1 cellular context compared by ENCODE assay signal in the genomic region with DNA sequence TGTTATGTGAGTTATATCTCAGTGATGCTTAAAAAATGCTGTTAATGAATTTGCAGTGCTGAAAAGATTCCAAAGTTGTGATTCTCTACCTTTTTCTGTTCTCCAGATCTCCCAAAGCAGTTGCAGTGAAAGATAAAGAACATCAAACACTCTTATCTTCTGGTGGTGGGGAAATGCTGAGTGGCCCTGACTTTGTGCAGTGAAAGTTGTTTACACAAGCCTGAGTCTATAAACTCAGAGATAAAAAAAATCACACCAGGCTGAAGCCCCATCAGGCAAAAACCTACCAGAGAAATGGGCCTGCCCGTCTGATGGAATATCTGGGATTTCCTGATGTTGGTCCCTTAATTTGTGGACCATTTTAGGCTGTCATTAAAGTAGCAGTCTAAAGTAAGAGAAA.
TF ChIP-seq lines count a peak whose summit lies in the region.

No MANE protein-coding gene starts in this region.

TF ChIP-seq in HepG2, 621 proteins besides CTCF, POLR2A, EP300 and RAD21 (continued from another document and continues in another):
- TF ChIP-seq, protein P1, sequence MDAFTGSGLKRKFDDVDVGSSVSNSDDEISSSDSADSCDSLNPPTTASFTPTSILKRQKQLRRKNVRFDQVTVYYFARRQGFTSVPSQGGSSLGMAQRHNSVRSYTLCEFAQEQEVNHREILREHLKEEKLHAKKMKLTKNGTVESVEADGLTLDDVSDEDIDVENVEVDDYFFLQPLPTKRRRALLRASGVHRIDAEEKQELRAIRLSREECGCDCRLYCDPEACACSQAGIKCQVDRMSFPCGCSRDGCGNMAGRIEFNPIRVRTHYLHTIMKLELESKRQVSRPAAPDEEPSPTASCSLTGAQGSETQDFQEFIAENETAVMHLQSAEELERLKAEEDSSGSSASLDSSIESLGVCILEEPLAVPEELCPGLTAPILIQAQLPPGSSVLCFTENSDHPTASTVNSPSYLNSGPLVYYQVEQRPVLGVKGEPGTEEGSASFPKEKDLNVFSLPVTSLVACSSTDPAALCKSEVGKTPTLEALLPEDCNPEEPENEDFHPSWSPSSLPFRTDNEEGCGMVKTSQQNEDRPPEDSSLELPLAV (CRISPR knock-in tag; conservative IDR thresholded peaks at IDR 0.05; ENCODE audit: low read depth): no peak
- no peak for TF ChIP-seq ZNF383 (CRISPR knock-in tag; IDR thresholded peaks at IDR 0.05; ENCODE audit: borderline replicate concordance)
- no peak for TF ChIP-seq ZNF326 (CRISPR knock-in tag; IDR thresholded peaks at IDR 0.05; ENCODE audit: borderline replicate concordance)
- TF ChIP-seq, protein P2, sequence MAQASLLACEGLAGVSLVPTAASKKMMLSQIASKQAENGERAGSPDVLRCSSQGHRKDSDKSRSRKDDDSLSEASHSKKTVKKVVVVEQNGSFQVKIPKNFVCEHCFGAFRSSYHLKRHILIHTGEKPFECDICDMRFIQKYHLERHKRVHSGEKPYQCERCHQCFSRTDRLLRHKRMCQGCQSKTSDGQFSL (CRISPR knock-in tag; IDR thresholded peaks at IDR 0.05): no peak
- TF ChIP-seq, protein P3, sequence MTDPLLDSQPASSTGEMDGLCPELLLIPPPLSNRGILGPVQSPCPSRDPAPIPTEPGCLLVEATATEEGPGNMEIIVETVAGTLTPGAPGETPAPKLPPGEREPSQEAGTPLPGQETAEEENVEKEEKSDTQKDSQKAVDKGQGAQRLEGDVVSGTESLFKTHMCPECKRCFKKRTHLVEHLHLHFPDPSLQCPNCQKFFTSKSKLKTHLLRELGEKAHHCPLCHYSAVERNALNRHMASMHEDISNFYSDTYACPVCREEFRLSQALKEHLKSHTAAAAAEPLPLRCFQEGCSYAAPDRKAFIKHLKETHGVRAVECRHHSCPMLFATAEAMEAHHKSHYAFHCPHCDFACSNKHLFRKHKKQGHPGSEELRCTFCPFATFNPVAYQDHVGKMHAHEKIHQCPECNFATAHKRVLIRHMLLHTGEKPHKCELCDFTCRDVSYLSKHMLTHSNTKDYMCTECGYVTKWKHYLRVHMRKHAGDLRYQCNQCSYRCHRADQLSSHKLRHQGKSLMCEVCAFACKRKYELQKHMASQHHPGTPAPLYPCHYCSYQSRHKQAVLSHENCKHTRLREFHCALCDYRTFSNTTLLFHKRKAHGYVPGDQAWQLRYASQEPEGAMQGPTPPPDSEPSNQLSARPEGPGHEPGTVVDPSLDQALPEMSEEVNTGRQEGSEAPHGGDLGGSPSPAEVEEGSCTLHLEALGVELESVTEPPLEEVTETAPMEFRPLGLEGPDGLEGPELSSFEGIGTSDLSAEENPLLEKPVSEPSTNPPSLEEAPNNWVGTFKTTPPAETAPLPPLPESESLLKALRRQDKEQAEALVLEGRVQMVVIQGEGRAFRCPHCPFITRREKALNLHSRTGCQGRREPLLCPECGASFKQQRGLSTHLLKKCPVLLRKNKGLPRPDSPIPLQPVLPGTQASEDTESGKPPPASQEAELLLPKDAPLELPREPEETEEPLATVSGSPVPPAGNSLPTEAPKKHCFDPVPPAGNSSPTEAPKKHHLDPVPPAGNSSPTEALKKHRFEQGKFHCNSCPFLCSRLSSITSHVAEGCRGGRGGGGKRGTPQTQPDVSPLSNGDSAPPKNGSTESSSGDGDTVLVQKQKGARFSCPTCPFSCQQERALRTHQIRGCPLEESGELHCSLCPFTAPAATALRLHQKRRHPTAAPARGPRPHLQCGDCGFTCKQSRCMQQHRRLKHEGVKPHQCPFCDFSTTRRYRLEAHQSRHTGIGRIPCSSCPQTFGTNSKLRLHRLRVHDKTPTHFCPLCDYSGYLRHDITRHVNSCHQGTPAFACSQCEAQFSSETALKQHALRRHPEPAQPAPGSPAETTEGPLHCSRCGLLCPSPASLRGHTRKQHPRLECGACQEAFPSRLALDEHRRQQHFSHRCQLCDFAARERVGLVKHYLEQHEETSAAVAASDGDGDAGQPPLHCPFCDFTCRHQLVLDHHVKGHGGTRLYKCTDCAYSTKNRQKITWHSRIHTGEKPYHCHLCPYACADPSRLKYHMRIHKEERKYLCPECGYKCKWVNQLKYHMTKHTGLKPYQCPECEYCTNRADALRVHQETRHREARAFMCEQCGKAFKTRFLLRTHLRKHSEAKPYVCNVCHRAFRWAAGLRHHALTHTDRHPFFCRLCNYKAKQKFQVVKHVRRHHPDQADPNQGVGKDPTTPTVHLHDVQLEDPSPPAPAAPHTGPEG (CRISPR knock-in tag; IDR thresholded peaks at IDR 0.05): no peak
- TF ChIP-seq GABPB1 (CRISPR knock-in tag; IDR thresholded peaks at IDR 0.05): no peak
- TF ChIP-seq ZNF264 (CRISPR knock-in tag; IDR thresholded peaks at IDR 0.05): no peak
- TF ChIP-seq, protein P4, sequence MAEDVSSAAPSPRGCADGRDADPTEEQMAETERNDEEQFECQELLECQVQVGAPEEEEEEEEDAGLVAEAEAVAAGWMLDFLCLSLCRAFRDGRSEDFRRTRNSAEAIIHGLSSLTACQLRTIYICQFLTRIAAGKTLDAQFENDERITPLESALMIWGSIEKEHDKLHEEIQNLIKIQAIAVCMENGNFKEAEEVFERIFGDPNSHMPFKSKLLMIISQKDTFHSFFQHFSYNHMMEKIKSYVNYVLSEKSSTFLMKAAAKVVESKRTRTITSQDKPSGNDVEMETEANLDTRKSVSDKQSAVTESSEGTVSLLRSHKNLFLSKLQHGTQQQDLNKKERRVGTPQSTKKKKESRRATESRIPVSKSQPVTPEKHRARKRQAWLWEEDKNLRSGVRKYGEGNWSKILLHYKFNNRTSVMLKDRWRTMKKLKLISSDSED (CRISPR knock-in tag; IDR thresholded peaks at IDR 0.05): no peak
- TF ChIP-seq CBX2 (IDR thresholded peaks at IDR 0.05; ENCODE audit: low read depth, low read length): no peak
- TF ChIP-seq CBX2 (CRISPR knock-in tag; IDR thresholded peaks at IDR 0.05; ENCODE audit: low read depth): no peak
- no peak for TF ChIP-seq GPN1 (CRISPR knock-in tag; IDR thresholded peaks at IDR 0.05; ENCODE audit: borderline replicate concordance)
- no peak for TF ChIP-seq PAX8 (CRISPR knock-in tag; IDR thresholded peaks at IDR 0.05; ENCODE audit: borderline replicate concordance)
- TF ChIP-seq, protein P5, sequence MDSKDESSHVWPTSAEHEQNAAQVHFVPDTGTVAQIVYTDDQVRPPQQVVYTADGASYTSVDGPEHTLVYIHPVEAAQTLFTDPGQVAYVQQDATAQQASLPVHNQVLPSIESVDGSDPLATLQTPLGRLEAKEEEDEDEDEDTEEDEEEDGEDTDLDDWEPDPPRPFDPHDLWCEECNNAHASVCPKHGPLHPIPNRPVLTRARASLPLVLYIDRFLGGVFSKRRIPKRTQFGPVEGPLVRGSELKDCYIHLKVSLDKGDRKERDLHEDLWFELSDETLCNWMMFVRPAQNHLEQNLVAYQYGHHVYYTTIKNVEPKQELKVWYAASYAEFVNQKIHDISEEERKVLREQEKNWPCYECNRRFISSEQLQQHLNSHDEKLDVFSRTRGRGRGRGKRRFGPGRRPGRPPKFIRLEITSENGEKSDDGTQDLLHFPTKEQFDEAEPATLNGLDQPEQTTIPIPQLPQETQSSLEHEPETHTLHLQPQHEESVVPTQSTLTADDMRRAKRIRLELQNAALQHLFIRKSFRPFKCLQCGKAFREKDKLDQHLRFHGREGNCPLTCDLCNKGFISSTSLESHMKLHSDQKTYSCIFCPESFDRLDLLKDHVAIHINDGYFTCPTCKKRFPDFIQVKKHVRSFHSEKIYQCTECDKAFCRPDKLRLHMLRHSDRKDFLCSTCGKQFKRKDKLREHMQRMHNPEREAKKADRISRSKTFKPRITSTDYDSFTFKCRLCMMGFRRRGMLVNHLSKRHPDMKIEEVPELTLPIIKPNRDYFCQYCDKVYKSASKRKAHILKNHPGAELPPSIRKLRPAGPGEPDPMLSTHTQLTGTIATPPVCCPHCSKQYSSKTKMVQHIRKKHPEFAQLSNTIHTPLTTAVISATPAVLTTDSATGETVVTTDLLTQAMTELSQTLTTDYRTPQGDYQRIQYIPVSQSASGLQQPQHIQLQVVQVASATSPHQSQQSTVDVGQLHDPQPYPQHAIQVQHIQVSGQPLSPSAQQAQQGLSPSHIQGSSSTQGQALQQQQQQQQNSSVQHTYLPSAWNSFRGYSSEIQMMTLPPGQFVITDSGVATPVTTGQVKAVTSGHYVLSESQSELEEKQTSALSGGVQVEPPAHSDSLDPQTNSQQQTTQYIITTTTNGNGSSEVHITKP (CRISPR knock-in tag; IDR thresholded peaks at IDR 0.05; ENCODE audit: low read depth): peak; percentile 56; the same call in 1 of the 2 replicates
- TF ChIP-seq, protein P6, sequence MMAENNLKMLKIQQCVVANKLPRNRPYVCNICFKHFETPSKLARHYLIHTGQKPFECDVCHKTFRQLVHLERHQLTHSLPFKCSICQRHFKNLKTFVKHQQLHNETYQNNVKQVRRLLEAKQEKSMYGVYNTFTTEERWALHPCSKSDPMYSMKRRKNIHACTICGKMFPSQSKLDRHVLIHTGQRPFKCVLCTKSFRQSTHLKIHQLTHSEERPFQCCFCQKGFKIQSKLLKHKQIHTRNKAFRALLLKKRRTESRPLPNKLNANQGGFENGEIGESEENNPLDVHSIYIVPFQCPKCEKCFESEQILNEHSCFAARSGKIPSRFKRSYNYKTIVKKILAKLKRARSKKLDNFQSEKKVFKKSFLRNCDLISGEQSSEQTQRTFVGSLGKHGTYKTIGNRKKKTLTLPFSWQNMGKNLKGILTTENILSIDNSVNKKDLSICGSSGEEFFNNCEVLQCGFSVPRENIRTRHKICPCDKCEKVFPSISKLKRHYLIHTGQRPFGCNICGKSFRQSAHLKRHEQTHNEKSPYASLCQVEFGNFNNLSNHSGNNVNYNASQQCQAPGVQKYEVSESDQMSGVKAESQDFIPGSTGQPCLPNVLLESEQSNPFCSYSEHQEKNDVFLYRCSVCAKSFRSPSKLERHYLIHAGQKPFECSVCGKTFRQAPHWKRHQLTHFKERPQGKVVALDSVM (CRISPR knock-in tag; IDR thresholded peaks at IDR 0.05): no peak
- peak; percentile 43; the same call in 1 of the 2 replicates for TF ChIP-seq ZNF556 (CRISPR knock-in tag; IDR thresholded peaks at IDR 0.05; ENCODE audit: borderline replicate concordance)
- TF ChIP-seq ZNF18 (CRISPR knock-in tag; IDR thresholded peaks at IDR 0.05; ENCODE audit: insufficient replicate concordance): no peak
- no peak for TF ChIP-seq ZNF878 (CRISPR knock-in tag; IDR thresholded peaks at IDR 0.05)
- TF ChIP-seq MYPOP (CRISPR knock-in tag; IDR thresholded peaks at IDR 0.05): no peak
- no peak for TF ChIP-seq NBN (conservative IDR thresholded peaks at IDR 0.05)
- TF ChIP-seq ZNF17 (CRISPR knock-in tag; IDR thresholded peaks at IDR 0.05): no peak
- TF ChIP-seq MEIS1 (CRISPR knock-in tag; IDR thresholded peaks at IDR 0.05; ENCODE audit: borderline replicate concordance): no peak
- no peak for TF ChIP-seq SNAPC5 (CRISPR knock-in tag; IDR thresholded peaks at IDR 0.05; ENCODE audit: borderline replicate concordance)
- TF ChIP-seq, protein P7, sequence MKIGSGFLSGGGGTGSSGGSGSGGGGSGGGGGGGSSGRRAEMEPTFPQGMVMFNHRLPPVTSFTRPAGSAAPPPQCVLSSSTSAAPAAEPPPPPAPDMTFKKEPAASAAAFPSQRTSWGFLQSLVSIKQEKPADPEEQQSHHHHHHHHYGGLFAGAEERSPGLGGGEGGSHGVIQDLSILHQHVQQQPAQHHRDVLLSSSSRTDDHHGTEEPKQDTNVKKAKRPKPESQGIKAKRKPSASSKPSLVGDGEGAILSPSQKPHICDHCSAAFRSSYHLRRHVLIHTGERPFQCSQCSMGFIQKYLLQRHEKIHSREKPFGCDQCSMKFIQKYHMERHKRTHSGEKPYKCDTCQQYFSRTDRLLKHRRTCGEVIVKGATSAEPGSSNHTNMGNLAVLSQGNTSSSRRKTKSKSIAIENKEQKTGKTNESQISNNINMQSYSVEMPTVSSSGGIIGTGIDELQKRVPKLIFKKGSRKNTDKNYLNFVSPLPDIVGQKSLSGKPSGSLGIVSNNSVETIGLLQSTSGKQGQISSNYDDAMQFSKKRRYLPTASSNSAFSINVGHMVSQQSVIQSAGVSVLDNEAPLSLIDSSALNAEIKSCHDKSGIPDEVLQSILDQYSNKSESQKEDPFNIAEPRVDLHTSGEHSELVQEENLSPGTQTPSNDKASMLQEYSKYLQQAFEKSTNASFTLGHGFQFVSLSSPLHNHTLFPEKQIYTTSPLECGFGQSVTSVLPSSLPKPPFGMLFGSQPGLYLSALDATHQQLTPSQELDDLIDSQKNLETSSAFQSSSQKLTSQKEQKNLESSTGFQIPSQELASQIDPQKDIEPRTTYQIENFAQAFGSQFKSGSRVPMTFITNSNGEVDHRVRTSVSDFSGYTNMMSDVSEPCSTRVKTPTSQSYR (CRISPR knock-in tag; IDR thresholded peaks at IDR 0.05; ENCODE audit: borderline replicate concordance): no peak
- no peak for TF ChIP-seq FOXK2 (IDR thresholded peaks at IDR 0.05)
- 0 out of 2 replicates have a peak, but pooled peaks have one; percentile 52 for TF ChIP-seq HDAC1 (CRISPR knock-in tag; IDR thresholded peaks at IDR 0.05)
- peak; percentile 86 for TF ChIP-seq FOSL2 (CRISPR knock-in tag; IDR thresholded peaks at IDR 0.05)
- peak; percentile 71 for TF ChIP-seq PITX1 (CRISPR knock-in tag; IDR thresholded peaks at IDR 0.05)
- peak; percentile 31; the same call in 1 of the 2 replicates for TF ChIP-seq POGZ (CRISPR knock-in tag; IDR thresholded peaks at IDR 0.05)
- TF ChIP-seq MTA1 (CRISPR knock-in tag; IDR thresholded peaks at IDR 0.05; ENCODE audit: borderline replicate concordance): no peak
